21 cellular contexts compared by ENCODE assay signal in the genomic region with DNA sequence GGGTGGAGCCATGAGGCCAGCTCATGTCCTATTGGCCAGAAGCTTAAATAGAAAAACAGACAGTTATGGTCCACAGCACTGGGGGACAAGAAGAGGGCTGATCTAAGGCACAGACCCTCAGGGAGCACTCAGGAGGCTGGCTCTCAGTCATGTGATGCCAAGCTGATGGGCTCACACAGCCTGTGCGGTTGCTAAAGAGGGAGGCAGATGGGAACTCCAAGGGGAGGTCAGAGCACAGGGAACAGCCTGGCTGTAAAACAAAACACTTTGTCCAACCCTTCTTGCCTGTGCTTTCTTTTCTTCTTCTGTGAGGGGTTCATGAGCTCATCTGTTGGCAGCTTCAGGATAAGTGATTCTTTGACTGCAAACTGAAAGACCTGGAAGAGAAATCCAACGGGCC. TPM values are rescaled to one million over a fixed set of nuclear protein-coding genes. Genes with fewer than 3 reads are reported as not detected.
DNase-seq lines count a peak whose midpoint lies in the region; ATAC-seq and TF ChIP-seq lines count a peak whose summit lies in the region.
"Had no signal": no experiment of that assay in that cellular context is flagged by ENCODE, and none has a peak within 500 bp of the region (broad histone marks: within the 10 kb centered on the region; RNA-seq: fewer than 3 reads in every experiment).

No MANE protein-coding gene starts in this region.

- intact Hi-C loops in sciatic nerve (cut with DNase I): no loop called here

- no peak overlapping the region for H3K4me3 ChIP-seq in fibroblast of pulmonary artery (replicated peaks; ENCODE audit: low read depth, low read length)
- H3K4me3 ChIP-seq: GM23248, SJSA1 had no signal

- peak; percentile 87 for DNase-seq in G401 (ENCODE audit: low spot score)
- DNase-seq in NCI-H2171 treated with DMSO at 0.1 percent for 48 hours (lab: John Stamatoyannopoulos, UW): peak; percentile 56
- DNase-seq in fibroblast of pulmonary artery (ENCODE audit: low read depth): peak; percentile 8
- DNase-seq in sciatic nerve (ENCODE audit: low spot score): no peak
- DNase-seq in left lobe of liver (ENCODE audit: low spot score): no peak
- no peak for DNase-seq in DMS79 treated with DMSO at 0.1 percent for 48 hours (lab: John Stamatoyannopoulos, UW)
- DNase-seq: BE2C; Caco-2; CD4-positive, alpha-beta memory T cell; DMS153; GM23248; H9; Karpas-422; MV-4-11; NCI-H1105 treated with DMSO at 0.1 percent for 48 hours; NCI-H2029 treated with DMSO at 0.1 percent for 48 hours; NCI-H524 treated with DMSO at 0.1 percent for 48 hours; NCI-H82 had no signal

- ATAC-seq in sciatic nerve: peak; percentile 77
- no peak for ATAC-seq in GM21528 (IDR thresholded peaks at IDR 0.05; ENCODE audit: low FRiP score, unreplicated experiment)
- ATAC-seq in left lobe of liver: no peak
- ATAC-seq: Right ventricle myocardium inferior had no signal

- in situ Hi-C loops in G401 (cut with HindIII; ENCODE audit: low sequenced_read_pairs): no loop called here

- no peak for TF ChIP-seq CTCF in fibroblast of pulmonary artery (IDR thresholded peaks at IDR 0.05; ENCODE audit: low read length, missing control alignments)

RNA-seq across cellular contexts. Expression of a gene that starts 27.2 kb away (rescaled TPM):
- 11.4 and 13.3 TPM in 2 replicates for total RNA-seq in G401 (2014; rRNA removed; shearing (Covaris generic))
- 12.9 TPM for total RNA-seq in sciatic nerve
- 0.93 TPM for total RNA-seq in left lobe of liver

RNA-seq across cellular contexts. Expression of a gene that starts 27.9 kb away (rescaled TPM):
- 20.1 and 24.2 TPM in 2 replicates for total RNA-seq in G401 (2014; rRNA removed; shearing (Covaris generic))
- 3.5 TPM for total RNA-seq in sciatic nerve
- total RNA-seq in left lobe of liver: 0.13 TPM
- total RNA-seq: SJSA1 had no signal

RNA-seq across cellular contexts. Expression of a gene that starts 32.8 kb away (rescaled TPM):
- total RNA-seq in G401 (2014; rRNA removed; shearing (Covaris generic)): 46.1 and 51.0 TPM in 2 replicates
- 40.3 TPM for total RNA-seq in sciatic nerve
- 27.6 TPM for total RNA-seq in left lobe of liver

RNA-seq across cellular contexts. Expression of a gene that starts 35.3 kb away (rescaled TPM):
- 10.0 and 14.7 TPM in 2 replicates for total RNA-seq in G401 (2014; rRNA removed; shearing (Covaris generic))
- 105 TPM for total RNA-seq in sciatic nerve
- 12.1 TPM for total RNA-seq in left lobe of liver

RNA-seq across cellular contexts. Expression of a gene that starts 50.5 kb away (rescaled TPM):
- total RNA-seq in G401 (2014; rRNA removed; shearing (Covaris generic)): 1.1 and 3.2 TPM in 2 replicates
- total RNA-seq in sciatic nerve (46.8 TPM), left lobe of liver (7.6 TPM)

Comparison
In these comparisons a context has a peak if more than half of its experiments do, and no peak if none do; other contexts are left out.
1. DNase-seq: peak in G401 (single experiment), NCI-H2171 treated with DMSO at 0.1 percent for 48 hours (single experiment) and fibroblast of pulmonary artery (single experiment); none in sciatic nerve (single experiment), left lobe of liver (single experiment) and DMS79 treated with DMSO at 0.1 percent for 48 hours (single experiment).